9 cellular contexts compared by ENCODE assay signal in genomic region chr14:61343991-61344405, GRCh38. TPM values are rescaled to one million over a fixed set of nuclear protein-coding genes. Genes with fewer than 3 reads are reported as not detected.
DNase-seq lines count a peak whose midpoint lies in the region; ATAC-seq and TF ChIP-seq lines count a peak whose summit lies in the region.
"Had no signal": no experiment of that assay in that cellular context is flagged by ENCODE, and none has a peak within 500 bp of the region (broad histone marks: within the 10 kb centered on the region; RNA-seq: fewer than 3 reads in every experiment).

No MANE protein-coding gene starts in this region.

- TF ChIP-seq CTCF in psoas muscle (IDR thresholded peaks at IDR 0.05) (no peak), GM13976 (IDR thresholded peaks at IDR 0.05; ENCODE audit: borderline replicate concordance, control extremely low read depth, extremely low read depth, insufficient read depth, missing control alignments) (no peak)

- in situ Hi-C loops in GM13976 (cut with MboI; ENCODE audit: low sequenced_read_pairs, unreplicated experiment), result no loop called here

- intact Hi-C loops in psoas muscle (cut with DNase I), result no loop called here

- H3K27ac ChIP-seq in CD4-positive, CD25-positive, alpha-beta regulatory T cell (ENCODE audit: insufficient read depth, low read length, poor library complexity, severe bottlenecking), result peak overlapping the region; percentile 87
- H3K27ac ChIP-seq in psoas muscle, result peak overlapping the region; percentile 65

- peaks cover 97% of the 10 kb centered on the region for H3K4me1 ChIP-seq in CD4-positive, CD25-positive, alpha-beta regulatory T cell (ENCODE audit: control insufficient read depth, insufficient read depth, low read length, poor library complexity, severe bottlenecking)
- H3K4me1 ChIP-seq in psoas muscle, result peaks cover 26% of the 10 kb centered on the region

- no peaks in the 10 kb centered on the region for H3K27me3 ChIP-seq in CD4-positive, CD25-positive, alpha-beta regulatory T cell (ENCODE audit: control insufficient read depth, insufficient read depth, low read length)
- no peaks in the 10 kb centered on the region for H3K27me3 ChIP-seq in psoas muscle (ENCODE audit: insufficient read depth in 3 of 3, low read length in 2 of 3)
- H3K27me3 ChIP-seq in H7 (ENCODE audit: control insufficient read depth, insufficient read depth, low read length), result no peaks in the 10 kb centered on the region

- H3K9me3 Mint-ChIP-seq in CD4-positive, CD25-positive, alpha-beta regulatory T cell, result no peaks in the 10 kb centered on the region
- H3K9me3 Mint-ChIP-seq: brain had no signal

- H3K4me1 Mint-ChIP-seq in CD4-positive, CD25-positive, alpha-beta regulatory T cell, result peaks cover 59 to 96% (median 84%) of the 10 kb centered on the region in 4 donors
- peaks cover 82% of the 10 kb centered on the region for H3K4me1 Mint-ChIP-seq in T-helper 17 cell
- H3K4me1 Mint-ChIP-seq: brain had no signal

- 75 to 80% (median 76%) methylated on average over 4 of the region's 4 CpGs for WGBS in psoas muscle, 3 donors

- H3K4me3 Mint-ChIP-seq in CD4-positive, CD25-positive, alpha-beta regulatory T cell, result peak overlapping the region; percentile 84 to 96 (median 86)
- peak overlapping the region; percentile 88 for H3K4me3 Mint-ChIP-seq in T-helper 17 cell
- H3K4me3 Mint-ChIP-seq: brain had no signal

- no peaks in the 10 kb centered on the region for H3K27me3 Mint-ChIP-seq in CD4-positive, CD25-positive, alpha-beta regulatory T cell
- H3K27me3 Mint-ChIP-seq in T-helper 17 cell, result no peaks in the 10 kb centered on the region

- no peaks in the 10 kb centered on the region for H3K36me3 ChIP-seq in CD4-positive, CD25-positive, alpha-beta regulatory T cell (ENCODE audit: control insufficient read depth, insufficient read depth, low read length)
- no peaks in the 10 kb centered on the region for H3K36me3 ChIP-seq in psoas muscle (ENCODE audit: insufficient read depth in 1 of 2, low read depth in 1 of 2)
- no peaks in the 10 kb centered on the region for H3K36me3 ChIP-seq in H7 (replicated peaks; ENCODE audit: control insufficient read depth, insufficient read depth, low read length)

- H3K4me3 ChIP-seq in CD4-positive, CD25-positive, alpha-beta regulatory T cell (ENCODE audit: low read depth, low read length), result peak overlapping the region; percentile 84
- H3K4me3 ChIP-seq in psoas muscle (no peak overlapping the region), H7 (ENCODE audit: insufficient read depth, low read depth, low read length) (no peak overlapping the region)

- DNase-seq in CD4-positive, CD25-positive, alpha-beta regulatory T cell, result no peak
- DNase-seq in T-helper 17 cell (no peak), dermis blood vessel endothelial cell (peak; percentile 73), psoas muscle (no peak), NCI-H2227 treated with DMSO at 0.1 percent for 48 hours (lab: John Stamatoyannopoulos, UW) (no peak), H7 (no peak), GM13976 (ENCODE audit: low spot score) (no peak)

- no peaks in the 10 kb centered on the region for H3K9me3 ChIP-seq in CD4-positive, CD25-positive, alpha-beta regulatory T cell (ENCODE audit: control insufficient read depth in 2 of 2, low read length in 2 of 2)
- H3K9me3 ChIP-seq in T-helper 17 cell (ENCODE audit: control insufficient read depth, low read length, poor library complexity, severe bottlenecking) (no peaks in the 10 kb centered on the region), psoas muscle (no peaks in the 10 kb centered on the region)

- H3K27ac Mint-ChIP-seq in CD4-positive, CD25-positive, alpha-beta regulatory T cell, result peak overlapping the region; percentile 89 to 100 (median 98)
- H3K27ac Mint-ChIP-seq in T-helper 17 cell, result peak overlapping the region; percentile 100
- H3K27ac Mint-ChIP-seq: brain had no signal

- no peak for ATAC-seq in CD4-positive, CD25-positive, alpha-beta regulatory T cell (ENCODE audit: low read depth in 2 of 2)
- peak; percentile 43 for ATAC-seq in T-helper 17 cell
- peak in 3 of 4 donors; percentile 20 to 32 (median 26) for ATAC-seq in psoas muscle
- no peak for ATAC-seq in GM18861 (IDR thresholded peaks at IDR 0.05; ENCODE audit: unreplicated experiment)

- peaks cover 16% of the 10 kb centered on the region for H3K36me3 Mint-ChIP-seq in CD4-positive, CD25-positive, alpha-beta regulatory T cell
- peaks cover 7% of the 10 kb centered on the region for H3K36me3 Mint-ChIP-seq in T-helper 17 cell (ENCODE audit: low read depth)
- H3K36me3 Mint-ChIP-seq: brain had no signal

RNA-seq across cellular contexts. Expression of gene PRKCH, which starts 22.6 kb away (rescaled TPM):
- total RNA-seq in CD4-positive, CD25-positive, alpha-beta regulatory T cell, result 457 TPM
- polyA plus RNA-seq in CD4-positive, CD25-positive, alpha-beta regulatory T cell, result 100 to 1,000 TPM; 194 to 221 (median 199) TPM
- total RNA-seq in T-helper 17 cell (100 to 1,000 TPM; 328 to 342 TPM), dermis blood vessel endothelial cell (312 and 327 TPM in 2 replicates), psoas muscle (10 to 100 TPM; 11.1 to 17.9 (median 15.4) TPM)
- polyA plus RNA-seq in psoas muscle, result 1 to 10 TPM; 5.9 to 6.9 (median 6.2) TPM
- total RNA-seq in H7 (2014; rRNA removed; shearing (Covaris generic)), result 6.3 and 14.9 TPM in 2 replicates

Comparison
In these comparisons a context has a peak if more than half of its experiments do, and no peak if none do; other contexts are left out.
1. ATAC-seq: peak in T-helper 17 cell (single experiment) and psoas muscle (3 of 4); none in CD4-positive, CD25-positive, alpha-beta regulatory T cell (0 of 2) and GM18861 (single experiment).
2. RNA of gene PRKCH, which starts 22.6 kb away (total RNA-seq): 457 TPM in CD4-positive, CD25-positive, alpha-beta regulatory T cell (single experiment), 328 to 342 TPM in T-helper 17 cell and 312 to 327 TPM in dermis blood vessel endothelial cell; 11.1 to 17.9 TPM in psoas muscle and 6.3 to 14.9 TPM in H7; every median in the first group is over 10 times any median in the second.